1 cellular context compared by ENCODE assay signal in the genomic region with DNA sequence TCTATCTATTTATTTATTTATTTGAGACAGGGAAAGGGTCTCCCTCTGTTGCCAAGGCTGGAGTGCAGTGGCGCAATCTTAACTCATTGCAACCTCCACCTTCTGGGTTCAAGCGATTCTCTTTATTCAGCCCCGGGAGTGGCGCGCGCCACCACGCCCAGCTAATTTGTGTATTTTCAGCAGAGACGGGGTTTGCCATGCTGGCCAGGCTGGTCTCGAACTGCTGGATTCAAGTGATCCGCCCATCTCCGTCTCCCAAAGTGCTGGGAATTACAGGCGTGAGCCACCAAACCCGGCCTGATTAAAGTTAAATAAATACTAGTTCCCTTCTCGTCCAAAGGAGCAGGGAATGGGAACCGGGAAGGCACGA.
TF ChIP-seq lines count a peak whose summit lies in the region.

No MANE protein-coding gene starts in this region.

TF ChIP-seq in HepG2, 621 proteins besides CTCF, POLR2A, EP300 and RAD21:
- TF ChIP-seq HNRNPK (IDR thresholded peaks at IDR 0.05; ENCODE audit: low read depth, low read length, poor library complexity, severe bottlenecking) (no peak), SRSF4 (IDR thresholded peaks at IDR 0.05; ENCODE audit: low read depth, low read length, poor library complexity, severe bottlenecking) (no peak), KLF16 (CRISPR knock-in tag; IDR thresholded peaks at IDR 0.05) (0 out of 4 replicates have a peak, but pooled peaks of 1 of the 2 experiments have one; percentile 0), ZNF33A (CRISPR knock-in tag; IDR thresholded peaks at IDR 0.05; ENCODE audit: borderline replicate concordance) (0 out of 2 replicates have a peak, but pooled peaks have one; percentile 1), CEBPB (IDR thresholded peaks at IDR 0.05; ENCODE audit: borderline replicate concordance, low read depth, low read length) (peak; percentile 39; the same call in 1 of the 2 replicates), ZMYM2 (CRISPR knock-in tag; IDR thresholded peaks at IDR 0.05) (0 out of 2 replicates have a peak, but pooled peaks have one; percentile 3), NFKB2 (CRISPR knock-in tag; IDR thresholded peaks at IDR 0.05; ENCODE audit: borderline replicate concordance) (no peak), NFE2L2 (IDR thresholded peaks at IDR 0.05; ENCODE audit: low read length) (no peak), THYN1 (CRISPR knock-in tag; IDR thresholded peaks at IDR 0.05; ENCODE audit: borderline replicate concordance, low read depth) (no peak), CEBPG (CRISPR knock-in tag; IDR thresholded peaks at IDR 0.05) (no peak), ZNF3 (CRISPR knock-in tag; IDR thresholded peaks at IDR 0.05) (no peak), ADNP (CRISPR knock-in tag; IDR thresholded peaks at IDR 0.05) (0 out of 2 replicates have a peak, but pooled peaks have one; percentile 53)
- TF ChIP-seq, protein P1, sequence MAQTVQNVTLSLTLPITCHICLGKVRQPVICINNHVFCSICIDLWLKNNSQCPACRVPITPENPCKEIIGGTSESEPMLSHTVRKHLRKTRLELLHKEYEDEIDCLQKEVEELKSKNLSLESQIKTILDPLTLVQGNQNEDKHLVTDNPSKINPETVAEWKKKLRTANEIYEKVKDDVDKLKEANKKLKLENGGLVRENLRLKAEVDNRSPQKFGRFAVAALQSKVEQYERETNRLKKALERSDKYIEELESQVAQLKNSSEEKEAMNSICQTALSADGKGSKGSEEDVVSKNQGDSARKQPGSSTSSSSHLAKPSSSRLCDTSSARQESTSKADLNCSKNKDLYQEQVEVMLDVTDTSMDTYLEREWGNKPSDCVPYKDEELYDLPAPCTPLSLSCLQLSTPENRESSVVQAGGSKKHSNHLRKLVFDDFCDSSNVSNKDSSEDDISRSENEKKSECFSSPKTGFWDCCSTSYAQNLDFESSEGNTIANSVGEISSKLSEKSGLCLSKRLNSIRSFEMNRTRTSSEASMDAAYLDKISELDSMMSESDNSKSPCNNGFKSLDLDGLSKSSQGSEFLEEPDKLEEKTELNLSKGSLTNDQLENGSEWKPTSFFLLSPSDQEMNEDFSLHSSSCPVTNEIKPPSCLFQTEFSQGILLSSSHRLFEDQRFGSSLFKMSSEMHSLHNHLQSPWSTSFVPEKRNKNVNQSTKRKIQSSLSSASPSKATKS (CRISPR knock-in tag; IDR thresholded peaks at IDR 0.05), result 0 out of 2 replicates have a peak, but pooled peaks have one; percentile 15
- TF ChIP-seq, protein P2, sequence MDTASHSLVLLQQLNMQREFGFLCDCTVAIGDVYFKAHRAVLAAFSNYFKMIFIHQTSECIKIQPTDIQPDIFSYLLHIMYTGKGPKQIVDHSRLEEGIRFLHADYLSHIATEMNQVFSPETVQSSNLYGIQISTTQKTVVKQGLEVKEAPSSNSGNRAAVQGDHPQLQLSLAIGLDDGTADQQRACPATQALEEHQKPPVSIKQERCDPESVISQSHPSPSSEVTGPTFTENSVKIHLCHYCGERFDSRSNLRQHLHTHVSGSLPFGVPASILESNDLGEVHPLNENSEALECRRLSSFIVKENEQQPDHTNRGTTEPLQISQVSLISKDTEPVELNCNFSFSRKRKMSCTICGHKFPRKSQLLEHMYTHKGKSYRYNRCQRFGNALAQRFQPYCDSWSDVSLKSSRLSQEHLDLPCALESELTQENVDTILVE (CRISPR knock-in tag; IDR thresholded peaks at IDR 0.05), result no peak
